In the genomic region with DNA sequence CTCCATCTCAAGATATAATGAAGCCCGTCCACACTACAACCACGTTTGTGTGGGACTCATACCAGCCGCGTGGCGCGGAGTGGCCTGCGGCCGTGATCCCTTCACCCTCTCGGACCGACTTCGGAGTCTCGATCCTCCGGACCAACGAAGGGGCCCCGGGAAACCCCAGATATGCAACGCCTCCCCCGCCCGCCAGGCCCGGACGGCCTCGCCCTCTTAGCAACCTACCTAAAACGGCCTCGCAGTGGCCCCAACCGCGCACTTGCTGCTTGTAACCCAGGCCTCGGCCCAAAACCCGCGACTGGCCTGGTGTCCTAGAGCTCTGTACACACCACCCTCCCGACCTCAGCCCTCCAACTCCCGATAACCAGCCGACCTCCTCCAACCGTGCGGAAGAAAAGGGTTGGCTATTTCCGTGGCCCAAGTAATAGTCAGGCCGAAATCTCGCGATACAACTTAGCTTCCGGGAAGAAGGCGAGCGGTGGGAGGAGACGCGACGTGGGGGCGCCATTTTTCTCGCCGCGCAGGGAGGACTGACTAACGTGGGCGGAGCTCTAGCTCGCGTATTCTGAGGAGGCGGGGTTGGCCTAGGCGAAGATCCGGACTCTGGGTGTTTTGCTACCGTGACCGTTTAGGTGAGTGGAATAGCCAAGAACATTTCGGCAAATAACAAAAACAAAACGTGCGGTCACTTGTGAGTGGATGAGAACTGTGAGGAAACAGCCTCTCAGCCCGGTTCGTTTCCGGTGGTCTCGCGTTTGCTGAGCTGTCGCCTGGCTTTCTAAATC, we compare ENCODE assay signal across 1 cellular context.
TF ChIP-seq lines count a peak whose summit lies in the region.

TSS of gene C11orf54 (plus strand) at position 579 of the 788 bp plus-strand sequence. CDS start 5,722 bp downstream, outside the sequence.
TSS of gene TAF1D (minus strand) at position 402 of the 788 bp plus-strand sequence. CDS start 2,191 bp downstream, outside the sequence.

TF ChIP-seq in GM12878, 131 proteins besides CTCF, POLR2A, EP300 and RAD21 (continued from another document and continues in another):
- TF ChIP-seq, protein P1, sequence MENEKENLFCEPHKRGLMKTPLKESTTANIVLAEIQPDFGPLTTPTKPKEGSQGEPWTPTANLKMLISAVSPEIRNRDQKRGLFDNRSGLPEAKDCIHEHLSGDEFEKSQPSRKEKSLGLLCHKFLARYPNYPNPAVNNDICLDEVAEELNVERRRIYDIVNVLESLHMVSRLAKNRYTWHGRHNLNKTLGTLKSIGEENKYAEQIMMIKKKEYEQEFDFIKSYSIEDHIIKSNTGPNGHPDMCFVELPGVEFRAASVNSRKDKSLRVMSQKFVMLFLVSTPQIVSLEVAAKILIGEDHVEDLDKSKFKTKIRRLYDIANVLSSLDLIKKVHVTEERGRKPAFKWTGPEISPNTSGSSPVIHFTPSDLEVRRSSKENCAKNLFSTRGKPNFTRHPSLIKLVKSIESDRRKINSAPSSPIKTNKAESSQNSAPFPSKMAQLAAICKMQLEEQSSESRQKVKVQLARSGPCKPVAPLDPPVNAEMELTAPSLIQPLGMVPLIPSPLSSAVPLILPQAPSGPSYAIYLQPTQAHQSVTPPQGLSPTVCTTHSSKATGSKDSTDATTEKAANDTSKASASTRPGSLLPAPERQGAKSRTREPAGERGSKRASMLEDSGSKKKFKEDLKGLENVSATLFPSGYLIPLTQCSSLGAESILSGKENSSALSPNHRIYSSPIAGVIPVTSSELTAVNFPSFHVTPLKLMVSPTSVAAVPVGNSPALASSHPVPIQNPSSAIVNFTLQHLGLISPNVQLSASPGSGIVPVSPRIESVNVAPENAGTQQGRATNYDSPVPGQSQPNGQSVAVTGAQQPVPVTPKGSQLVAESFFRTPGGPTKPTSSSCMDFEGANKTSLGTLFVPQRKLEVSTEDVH (IDR thresholded peaks at IDR 0.05; ENCODE audit: low read depth, partially characterized antibody) = peak; percentile 16
- 0 out of 2 replicates have a peak, but pooled peaks have one; percentile 42 for TF ChIP-seq RCOR1 (conservative IDR thresholded peaks at IDR 0.05; ENCODE audit: low read depth, low read length)
- TF ChIP-seq, protein P2, sequence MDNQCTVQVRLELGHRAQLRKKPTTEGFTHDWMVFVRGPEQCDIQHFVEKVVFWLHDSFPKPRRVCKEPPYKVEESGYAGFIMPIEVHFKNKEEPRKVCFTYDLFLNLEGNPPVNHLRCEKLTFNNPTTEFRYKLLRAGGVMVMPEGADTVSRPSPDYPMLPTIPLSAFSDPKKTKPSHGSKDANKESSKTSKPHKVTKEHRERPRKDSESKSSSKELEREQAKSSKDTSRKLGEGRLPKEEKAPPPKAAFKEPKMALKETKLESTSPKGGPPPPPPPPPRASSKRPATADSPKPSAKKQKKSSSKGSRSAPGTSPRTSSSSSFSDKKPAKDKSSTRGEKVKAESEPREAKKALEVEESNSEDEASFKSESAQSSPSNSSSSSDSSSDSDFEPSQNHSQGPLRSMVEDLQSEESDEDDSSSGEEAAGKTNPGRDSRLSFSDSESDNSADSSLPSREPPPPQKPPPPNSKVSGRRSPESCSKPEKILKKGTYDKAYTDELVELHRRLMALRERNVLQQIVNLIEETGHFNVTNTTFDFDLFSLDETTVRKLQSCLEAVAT (IDR thresholded peaks at IDR 0.05) = peak; percentile 85
- TF ChIP-seq SMC3 (IDR thresholded peaks at IDR 0.05; ENCODE audit: borderline replicate concordance, low read length) = no peak
- TF ChIP-seq MEF2A (IDR thresholded peaks at IDR 0.05; ENCODE audit: insufficient read depth, low read depth, low read length) = peak; percentile 67; the same call in 1 of the 2 replicates
- TF ChIP-seq PBX3 (IDR thresholded peaks at IDR 0.05; ENCODE audit: insufficient replicate concordance, low read depth, low read length) = no peak
- peak; percentile 19; the same call in 1 of the 2 replicates for TF ChIP-seq BCL11A (IDR thresholded peaks at IDR 0.05; ENCODE audit: low read depth, low read length)
- no peak for TF ChIP-seq SREBF2 (IDR thresholded peaks at IDR 0.05; ENCODE audit: low read length)
- TF ChIP-seq SIN3A (IDR thresholded peaks at IDR 0.05; ENCODE audit: low read depth, low read length) = peak; percentile 73
- TF ChIP-seq STAT1 (conservative IDR thresholded peaks at IDR 0.05) = 0 out of 2 replicates have a peak, but pooled peaks have one; percentile 43
- TF ChIP-seq NFXL1 (IDR thresholded peaks at IDR 0.05; ENCODE audit: borderline replicate concordance) = no peak
- peak; percentile 95 for TF ChIP-seq YY1 (IDR thresholded peaks at IDR 0.05; ENCODE audit: low read depth, low read length)
- TF ChIP-seq SMAD1 (IDR thresholded peaks at IDR 0.05; ENCODE audit: low read depth, partially characterized antibody) = peak; percentile 80
- peak; percentile 76; the same call in 1 of the 2 replicates for TF ChIP-seq TCF12 (IDR thresholded peaks at IDR 0.05; ENCODE audit: low read depth, low read length)
- TF ChIP-seq KLF5 (IDR thresholded peaks at IDR 0.05; ENCODE audit: partially characterized antibody) = peak; percentile 80
- 0 out of 2 replicates have a peak, but pooled peaks have one; percentile 23 for TF ChIP-seq TARDBP (IDR thresholded peaks at IDR 0.05; ENCODE audit: borderline replicate concordance)
- TF ChIP-seq SP1 (IDR thresholded peaks at IDR 0.05; ENCODE audit: low read depth, low read length) = peak; percentile 6
- TF ChIP-seq ETV6 (conservative IDR thresholded peaks at IDR 0.05 in 1 of 2, IDR thresholded peaks at IDR 0.05 in 1 of 2; ENCODE audit: borderline replicate concordance in 1 of 2, low read depth in 1 of 2) = peak in 1 of 2 experiments; percentile 13; a peak in 1 of 4 replicates
- TF ChIP-seq TAF1 (IDR thresholded peaks at IDR 0.05; ENCODE audit: borderline replicate concordance, low read depth, low read length) = peak; percentile 94
- TF ChIP-seq PKNOX1 (IDR thresholded peaks at IDR 0.05) = peak; percentile 41; the same call in 1 of the 2 replicates
- 0 out of 2 replicates have a peak, but pooled peaks have one; percentile 25 for TF ChIP-seq TCF3 (IDR thresholded peaks at IDR 0.05; ENCODE audit: borderline replicate concordance, insufficient read depth, low read depth, low read length)
- TF ChIP-seq POLR2AphosphoS2 (IDR thresholded peaks at IDR 0.05; ENCODE audit: low read depth, low read length) = peak; percentile 96
- TF ChIP-seq PML (IDR thresholded peaks at IDR 0.05; ENCODE audit: low read length) = peak; percentile 99
- no peak for TF ChIP-seq FOXK2 (IDR thresholded peaks at IDR 0.05)
- TF ChIP-seq, protein P3, sequence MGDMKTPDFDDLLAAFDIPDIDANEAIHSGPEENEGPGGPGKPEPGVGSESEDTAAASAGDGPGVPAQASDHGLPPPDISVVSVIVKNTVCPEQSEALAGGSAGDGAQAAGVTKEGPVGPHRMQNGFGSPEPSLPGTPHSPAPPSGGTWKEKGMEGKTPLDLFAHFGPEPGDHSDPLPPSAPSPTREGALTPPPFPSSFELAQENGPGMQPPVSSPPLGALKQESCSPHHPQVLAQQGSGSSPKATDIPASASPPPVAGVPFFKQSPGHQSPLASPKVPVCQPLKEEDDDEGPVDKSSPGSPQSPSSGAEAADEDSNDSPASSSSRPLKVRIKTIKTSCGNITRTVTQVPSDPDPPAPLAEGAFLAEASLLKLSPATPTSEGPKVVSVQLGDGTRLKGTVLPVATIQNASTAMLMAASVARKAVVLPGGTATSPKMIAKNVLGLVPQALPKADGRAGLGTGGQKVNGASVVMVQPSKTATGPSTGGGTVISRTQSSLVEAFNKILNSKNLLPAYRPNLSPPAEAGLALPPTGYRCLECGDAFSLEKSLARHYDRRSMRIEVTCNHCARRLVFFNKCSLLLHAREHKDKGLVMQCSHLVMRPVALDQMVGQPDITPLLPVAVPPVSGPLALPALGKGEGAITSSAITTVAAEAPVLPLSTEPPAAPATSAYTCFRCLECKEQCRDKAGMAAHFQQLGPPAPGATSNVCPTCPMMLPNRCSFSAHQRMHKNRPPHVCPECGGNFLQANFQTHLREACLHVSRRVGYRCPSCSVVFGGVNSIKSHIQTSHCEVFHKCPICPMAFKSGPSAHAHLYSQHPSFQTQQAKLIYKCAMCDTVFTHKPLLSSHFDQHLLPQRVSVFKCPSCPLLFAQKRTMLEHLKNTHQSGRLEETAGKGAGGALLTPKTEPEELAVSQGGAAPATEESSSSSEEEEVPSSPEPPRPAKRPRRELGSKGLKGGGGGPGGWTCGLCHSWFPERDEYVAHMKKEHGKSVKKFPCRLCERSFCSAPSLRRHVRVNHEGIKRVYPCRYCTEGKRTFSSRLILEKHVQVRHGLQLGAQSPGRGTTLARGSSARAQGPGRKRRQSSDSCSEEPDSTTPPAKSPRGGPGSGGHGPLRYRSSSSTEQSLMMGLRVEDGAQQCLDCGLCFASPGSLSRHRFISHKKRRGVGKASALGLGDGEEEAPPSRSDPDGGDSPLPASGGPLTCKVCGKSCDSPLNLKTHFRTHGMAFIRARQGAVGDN (IDR thresholded peaks at IDR 0.05) = peak; percentile 50; the same call in 1 of the 2 replicates
- no peak for TF ChIP-seq WRNIP1 (IDR thresholded peaks at IDR 0.05; ENCODE audit: borderline replicate concordance, low read depth, low read length)
- 0 out of 2 replicates have a peak, but pooled peaks have one; percentile 22 for TF ChIP-seq JUND (IDR thresholded peaks at IDR 0.05; ENCODE audit: low read depth, low read length)
- no peak for TF ChIP-seq NFYA (IDR thresholded peaks at IDR 0.05; ENCODE audit: borderline replicate concordance, low read depth, low read length)
- TF ChIP-seq CREM (IDR thresholded peaks at IDR 0.05; ENCODE audit: low read depth) = 0 out of 2 replicates have a peak, but pooled peaks have one; percentile 37
- TF ChIP-seq RUNX3 (IDR thresholded peaks at IDR 0.05; ENCODE audit: low read length) = peak; percentile 5
- no peak for TF ChIP-seq KAT2A (conservative IDR thresholded peaks at IDR 0.05; ENCODE audit: control insufficient read depth, low read depth, low read length)
- no peak for TF ChIP-seq SUZ12 (IDR thresholded peaks at IDR 0.05; ENCODE audit: unreplicated experiment)
- TF ChIP-seq BRCA1 (IDR thresholded peaks at IDR 0.05; ENCODE audit: low read depth, low read length) = peak; percentile 59
- peak; percentile 97 for TF ChIP-seq CBFB (IDR thresholded peaks at IDR 0.05; ENCODE audit: low read depth)
- TF ChIP-seq TBL1XR1 (IDR thresholded peaks at IDR 0.05; ENCODE audit: low read depth, low read length) = no peak
- TF ChIP-seq BHLHE40 (IDR thresholded peaks at IDR 0.05; ENCODE audit: borderline replicate concordance in 1 of 2, low read depth in 2 of 2, low read length in 1 of 2) = peak in 1 of 2 experiments; percentile 52; a peak in 1 of 4 replicates
- TF ChIP-seq CHD2 (IDR thresholded peaks at IDR 0.05; ENCODE audit: borderline replicate concordance, low read depth, low read length) = peak; percentile 97
- TF ChIP-seq ZSCAN29 (IDR thresholded peaks at IDR 0.05) = no peak
- TF ChIP-seq RB1 (IDR thresholded peaks at IDR 0.05; ENCODE audit: borderline replicate concordance) = peak; percentile 56; the same call in 1 of the 2 replicates
- TF ChIP-seq ZNF274 (IDR thresholded peaks at IDR 0.05; ENCODE audit: insufficient read depth, insufficient read length) = no peak
- TF ChIP-seq SMARCA5 (IDR thresholded peaks at IDR 0.05) = 0 out of 2 replicates have a peak, but pooled peaks have one; percentile 37
- TF ChIP-seq, protein P4, sequence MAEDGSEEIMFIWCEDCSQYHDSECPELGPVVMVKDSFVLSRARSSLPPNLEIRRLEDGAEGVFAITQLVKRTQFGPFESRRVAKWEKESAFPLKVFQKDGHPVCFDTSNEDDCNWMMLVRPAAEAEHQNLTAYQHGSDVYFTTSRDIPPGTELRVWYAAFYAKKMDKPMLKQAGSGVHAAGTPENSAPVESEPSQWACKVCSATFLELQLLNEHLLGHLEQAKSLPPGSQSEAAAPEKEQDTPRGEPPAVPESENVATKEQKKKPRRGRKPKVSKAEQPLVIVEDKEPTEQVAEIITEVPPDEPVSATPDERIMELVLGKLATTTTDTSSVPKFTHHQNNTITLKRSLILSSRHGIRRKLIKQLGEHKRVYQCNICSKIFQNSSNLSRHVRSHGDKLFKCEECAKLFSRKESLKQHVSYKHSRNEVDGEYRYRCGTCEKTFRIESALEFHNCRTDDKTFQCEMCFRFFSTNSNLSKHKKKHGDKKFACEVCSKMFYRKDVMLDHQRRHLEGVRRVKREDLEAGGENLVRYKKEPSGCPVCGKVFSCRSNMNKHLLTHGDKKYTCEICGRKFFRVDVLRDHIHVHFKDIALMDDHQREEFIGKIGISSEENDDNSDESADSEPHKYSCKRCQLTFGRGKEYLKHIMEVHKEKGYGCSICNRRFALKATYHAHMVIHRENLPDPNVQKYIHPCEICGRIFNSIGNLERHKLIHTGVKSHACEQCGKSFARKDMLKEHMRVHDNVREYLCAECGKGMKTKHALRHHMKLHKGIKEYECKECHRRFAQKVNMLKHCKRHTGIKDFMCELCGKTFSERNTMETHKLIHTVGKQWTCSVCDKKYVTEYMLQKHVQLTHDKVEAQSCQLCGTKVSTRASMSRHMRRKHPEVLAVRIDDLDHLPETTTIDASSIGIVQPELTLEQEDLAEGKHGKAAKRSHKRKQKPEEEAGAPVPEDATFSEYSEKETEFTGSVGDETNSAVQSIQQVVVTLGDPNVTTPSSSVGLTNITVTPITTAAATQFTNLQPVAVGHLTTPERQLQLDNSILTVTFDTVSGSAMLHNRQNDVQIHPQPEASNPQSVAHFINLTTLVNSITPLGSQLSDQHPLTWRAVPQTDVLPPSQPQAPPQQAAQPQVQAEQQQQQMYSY (CRISPR knock-in tag; IDR thresholded peaks at IDR 0.05) = peak; percentile 10; the same call in 1 of the 2 replicates
- TF ChIP-seq MYC (IDR thresholded peaks at IDR 0.05; ENCODE audit: insufficient read depth, insufficient read length, insufficient replicate concordance, low read length, severe bottlenecking) = peak; percentile 56
- peak; percentile 88; the same call in 1 of the 2 replicates for TF ChIP-seq NBN (IDR thresholded peaks at IDR 0.05)
- peak; percentile 30; the same call in 1 of the 2 replicates for TF ChIP-seq MTA2 (IDR thresholded peaks at IDR 0.05; ENCODE audit: low read depth)
- TF ChIP-seq POLR2AphosphoS5 (IDR thresholded peaks at IDR 0.05; ENCODE audit: low read length) = peak; percentile 100
- peak; percentile 93 for TF ChIP-seq ZBED1 (IDR thresholded peaks at IDR 0.05; ENCODE audit: borderline replicate concordance)
